In genomic region chr5:32343058-32343672, GRCh38 we compare ENCODE assay signal across 18 cellular contexts. TPM values are rescaled to one million over a fixed set of nuclear protein-coding genes. Genes with fewer than 3 reads are reported as not detected.
DNase-seq lines count a peak whose midpoint lies in the region; ATAC-seq, FAIRE-seq and TF ChIP-seq lines count a peak whose summit lies in the region.
"Had no signal": no experiment of that assay in that cellular context is flagged by ENCODE, and none has a peak within 500 bp of the region (broad histone marks: within the 10 kb centered on the region; RNA-seq: fewer than 3 reads in every experiment).

No MANE protein-coding gene starts in this region.

- no peaks in the 10 kb centered on the region for H3K79me2 ChIP-seq in HepG2 (ENCODE audit: insufficient read depth, low read length)

- DNase-seq in DMS 273 (lab: John Stamatoyannopoulos, UW; ENCODE audit: unreplicated experiment) (peak; percentile 35), DMS 273 treated with DMSO at 0.1 percent for 48 hours (lab: John Stamatoyannopoulos, UW) (no peak), astrocyte of the hippocampus (ENCODE audit: low read depth, low spot score) (peak; percentile 41), HepG2 (ENCODE audit: low spot score) (peak; percentile 76), NCI-H1694 (lab: John Stamatoyannopoulos, UW) (no peak), GM13977 (ENCODE audit: low spot score) (no peak)
- DNase-seq: CD4-positive, alpha-beta memory T cell; DMS53; DND-41; EL; GM23248 had no signal

- peak overlapping the region; percentile 61 for H3K27ac ChIP-seq in HepG2 (ENCODE audit: extremely low read length, insufficient read depth, low read length)
- H3K27ac ChIP-seq: 22Rv1, A549, BLaER1, GM23248 had no signal

- H4K20me1 ChIP-seq in HepG2 (ENCODE audit: insufficient read depth, low read length): no peaks in the 10 kb centered on the region
- H4K20me1 ChIP-seq: BLaER1 had no signal

- CTCF ChIA-PET in HepG2 (lab: Yijun Ruan, JAX; ENCODE audit: low intra/inter-chr PET ratio, low total read pairs): no interaction called here

- TF ChIP-seq POLR2A in HepG2 (IDR thresholded peaks at IDR 0.05; ENCODE audit: insufficient read depth in 1 of 2, low read depth in 2 of 2, low read length in 2 of 2): no peak

- H3K36me3 ChIP-seq in HepG2 (replicated peaks in 1 of 2; ENCODE audit: control insufficient read depth in 1 of 2, insufficient read depth in 2 of 2, low read length in 2 of 2): no peaks in the 10 kb centered on the region
- H3K36me3 ChIP-seq: HAP-1 had no signal

- peak; percentile 93 for ATAC-seq in HepG2
- no peak for ATAC-seq in esophagus mucosa
- ATAC-seq: A549, GM12878 had no signal

- BruUV-seq in HepG2 (replicated peaks; lab: Mats Ljungman, UMichigan): no TSS peak

- H3K4me2 ChIP-seq in HepG2 (ENCODE audit: low read depth, low read length): peak overlapping the region; percentile 46
- H3K4me2 ChIP-seq: A549, BLaER1 had no signal

- intact Hi-C loops in HepG2 (cut with micrococcal nuclease; ENCODE audit: unreplicated experiment): no loop called here

- H3K27me3 ChIP-seq in HepG2 (ENCODE audit: control insufficient read depth in 1 of 2, insufficient read depth in 2 of 2, low read length in 2 of 2): no peaks in the 10 kb centered on the region
- H3K27me3 ChIP-seq: BLaER1 had no signal

- TF ChIP-seq CTCF in HepG2 (CRISPR knock-in tag; IDR thresholded peaks at IDR 0.05) (no peak), GM13977 (IDR thresholded peaks at IDR 0.05; ENCODE audit: extremely low read depth, insufficient read depth, missing control alignments) (no peak)

- H3K4me3 ChIP-seq in HepG2 (replicated peaks in 1 of 3; ENCODE audit: insufficient read depth in 1 of 3, low read depth in 2 of 3, low read length in 3 of 3): peak overlapping the region in 1 of 3 experiments; percentile 29; a peak in 1 of 6 replicates
- H3K4me3 ChIP-seq: A549, BLaER1, GM12878, GM23248, HAP-1 had no signal

- TF ChIP-seq EP300 in HepG2 (IDR thresholded peaks at IDR 0.05; ENCODE audit: low read depth in 2 of 2, low read length in 2 of 2) (peak in 1 of 2 experiments; percentile 66; a peak in 2 of 4 replicates), HepG2 (CRISPR knock-in tag; IDR thresholded peaks at IDR 0.05; ENCODE audit: borderline replicate concordance) (no peak; the same call in 1 of the 2 replicates)

- peaks cover 41% of the 10 kb centered on the region for H3K9me3 ChIP-seq in HepG2 (ENCODE audit: low read length)

- POLR2A ChIA-PET in HepG2 (lab: Yijun Ruan, JAX): interaction anchor here (0.8 kb wide), 1 partner anchor 109 kb away, joined by 3 read pairs; no protein-coding TSS in a partner anchor

- FAIRE-seq in HepG2 (lab: Jason Lieb, UNC): peak; percentile 81
- FAIRE-seq: A549, GM12878, GM19239 had no signal

- in situ Hi-C loops in HepG2 (cut with HindIII; ENCODE audit: extremely low pct_ligation_motif_present, low pct_unique_long_range_greater_than_20kb) (no loop called here), GM13977 (cut with MboI; ENCODE audit: low pct_unique_long_range_greater_than_20kb, low sequenced_read_pairs, unreplicated experiment) (no loop called here)

- peak overlapping the region; percentile 13; the same call in 1 of the 2 replicates for H3K9ac ChIP-seq in HepG2 (ENCODE audit: insufficient read depth, low read depth, low read length)
- H3K9ac ChIP-seq: BLaER1, GM23248 had no signal

- no peak for TF ChIP-seq RAD21 in HepG2 (CRISPR knock-in tag; IDR thresholded peaks at IDR 0.05)

- H2AFZ ChIP-seq in HepG2 (ENCODE audit: low read length): peak overlapping the region; percentile 15
- H2AFZ ChIP-seq: GM23248 had no signal

- 8% methylated on average over 2 of the region's 2 CpGs for WGBS in HepG2 (ENCODE audit: low lambda C conversion rate)

- H3K4me1 ChIP-seq in HepG2 (ENCODE audit: insufficient read depth, low read length): peaks cover 28% of the 10 kb centered on the region
- H3K4me1 ChIP-seq: A549, BLaER1 had no signal

TF ChIP-seq in HepG2, 621 proteins besides CTCF, POLR2A, EP300 and RAD21 (continues in another document):
- TF ChIP-seq SOX6 (IDR thresholded peaks at IDR 0.05) (no peak), SOX6 (CRISPR knock-in tag; IDR thresholded peaks at IDR 0.05) (peak; percentile 61; the same call in 1 of the 2 replicates), IRF2 (CRISPR knock-in tag; IDR thresholded peaks at IDR 0.05) (0 out of 2 replicates have a peak, but pooled peaks have one; percentile 35), ZNF362 (CRISPR knock-in tag; IDR thresholded peaks at IDR 0.05; ENCODE audit: borderline replicate concordance) (peak; percentile 75; the same call in 1 of the 2 replicates), ZNF281 (CRISPR knock-in tag; IDR thresholded peaks at IDR 0.05; ENCODE audit: borderline replicate concordance) (peak; percentile 13; the same call in 1 of the 2 replicates), NFKB2 (CRISPR knock-in tag; IDR thresholded peaks at IDR 0.05; ENCODE audit: borderline replicate concordance) (no peak), EHMT2 (IDR thresholded peaks at IDR 0.05; ENCODE audit: borderline replicate concordance, low read depth, low read length) (peak; percentile 75), ZNF792 (CRISPR knock-in tag; IDR thresholded peaks at IDR 0.05) (no peak)

RNA-seq across cellular contexts. Expression of gene MTMR12, which starts 30.4 kb away (rescaled TPM):
- total RNA-seq in HepG2 (2016; rRNA removed; fragmentation: Illumina TruSeq; extraction: Trizol): 36.6 and 56.5 TPM in 2 replicates
- 16.0 and 20.1 TPM in 2 replicates for total RNA-seq in HepG2 (2016; cell fraction: cytosol; rRNA removed; fragmentation: Illumina TruSeq; extraction: Trizol; ENCODE audit: low read depth)
- 37.6 and 51.8 TPM in 2 replicates for total RNA-seq in HepG2 (2016; cell fraction: insoluble cytoplasmic fraction; rRNA removed; fragmentation: Illumina TruSeq; extraction: Trizol)
- total RNA-seq in HepG2 (2016; cell fraction: membrane; rRNA removed; fragmentation: Illumina TruSeq; extraction: Trizol): 41.8 and 44.0 TPM in 2 replicates
- 34.2 and 34.9 TPM in 2 replicates for total RNA-seq in HepG2 (2016; cell fraction: nucleus; rRNA removed; fragmentation: Illumina TruSeq; extraction: Trizol)
- 21.3 and 23.4 TPM in 2 replicates for polyA plus RNA-seq in HepG2 (2011; rRNA removed)
- 15.2 and 20.5 TPM in 2 replicates for polyA plus RNA-seq in HepG2 (2011; cell fraction: cytosol; rRNA removed)
- 10.6 and 13.1 TPM in 2 replicates for polyA plus RNA-seq in HepG2 (2011; cell fraction: nucleus; rRNA removed)
- 22.1 and 25.4 TPM in 2 replicates for polyA plus RNA-seq in HepG2 (2012)
- polyA plus RNA-seq in HepG2 (2016; cell fraction: cytosol; fragmentation: Illumina TruSeq; extraction: Trizol; ENCODE audit: low read depth): 5.0 and 5.4 TPM in 2 replicates
- polyA plus RNA-seq in HepG2 (2016; cell fraction: insoluble cytoplasmic fraction; fragmentation: Illumina TruSeq; extraction: Trizol; ENCODE audit: low read depth): 37.5 and 39.4 TPM in 2 replicates
- 18.7 and 19.5 TPM in 2 replicates for polyA plus RNA-seq in HepG2 (2016; cell fraction: membrane; fragmentation: Illumina TruSeq; extraction: Trizol; ENCODE audit: low read depth)
- polyA plus RNA-seq in HepG2 (2016; cell fraction: nucleus; fragmentation: Illumina TruSeq; extraction: Trizol; ENCODE audit: insufficient read depth, low read depth): 32.6 and 33.7 TPM in 2 replicates
- polyA minus RNA-seq in HepG2 (2011; rRNA and poly(A)+ RNA removed; ENCODE audit: low replicate concordance): 31.8 and 33.8 TPM in 2 replicates
- polyA minus RNA-seq in HepG2 (2011; cell fraction: cytosol; rRNA and poly(A)+ RNA removed): 29.0 and 31.6 TPM in 2 replicates
- 48.2 and 66.6 TPM in 2 replicates for polyA minus RNA-seq in HepG2 (2011; cell fraction: nucleus; rRNA and poly(A)+ RNA removed)
- 16.9 TPM for total RNA-seq in esophagus mucosa

Comparison
In these comparisons a context has a peak if more than half of its experiments do, and no peak if none do; other contexts are left out.
1. DNase-seq: peak in DMS 273 (single experiment), astrocyte of the hippocampus (single experiment) and HepG2 (single experiment); none in DMS 273 treated with DMSO at 0.1 percent for 48 hours (single experiment), NCI-H1694 (single experiment) and GM13977 (single experiment).